ENCODE assay signal across 12 cellular contexts in genomic region chr11:60978546-60979380, GRCh38. TPM values are rescaled to one million over a fixed set of nuclear protein-coding genes. Genes with fewer than 3 reads are reported as not detected.
DNase-seq lines count a peak whose midpoint lies in the region; ATAC-seq and TF ChIP-seq lines count a peak whose summit lies in the region.
"Had no signal": no experiment of that assay in that cellular context is flagged by ENCODE, and none has a peak within 500 bp of the region (broad histone marks: within the 10 kb centered on the region; RNA-seq: fewer than 3 reads in every experiment).

No MANE protein-coding gene starts in this region.

- H3K36me3 Mint-ChIP-seq in activated CD4-positive, alpha-beta T cell treated with anti-CD3 and anti-CD28 coated beads for 36 hours (ENCODE audit: low read depth): peaks cover 89% of the 10 kb centered on the region
- peaks cover 81% of the 10 kb centered on the region for H3K36me3 Mint-ChIP-seq in activated CD4-positive, alpha-beta memory T cell treated with anti-CD3 and anti-CD28 coated beads for 36 hours

- H3K4me3 Mint-ChIP-seq in activated CD4-positive, alpha-beta T cell treated with anti-CD3 and anti-CD28 coated beads for 36 hours: peak overlapping the region; percentile 87
- H3K4me3 Mint-ChIP-seq in activated CD4-positive, alpha-beta memory T cell treated with anti-CD3 and anti-CD28 coated beads for 36 hours: peak overlapping the region; percentile 95

- H3K9me3 Mint-ChIP-seq in activated CD4-positive, alpha-beta T cell treated with anti-CD3 and anti-CD28 coated beads for 36 hours (ENCODE audit: low read depth): no peaks in the 10 kb centered on the region
- H3K9me3 Mint-ChIP-seq in activated CD4-positive, alpha-beta memory T cell treated with anti-CD3 and anti-CD28 coated beads for 36 hours: no peaks in the 10 kb centered on the region

- CTCF ChIA-PET in activated CD4-positive, alpha-beta T cell treated with anti-CD3 and anti-CD28 coated beads for 36 hours (lab: Charles Lee): interaction anchor here (1.1 to 3.1 kb wide), 8 partner anchors 8 to 208 kb away, joined by 3 to 16 read pairs (median 4); partner anchors contain the start of gene CD6
- CTCF ChIA-PET in activated CD4-positive, alpha-beta memory T cell treated with anti-CD3 and anti-CD28 coated beads for 36 hours (lab: Charles Lee): interaction anchor here (1.1 to 1.9 kb wide), 6 partner anchors 10 to 101 kb away, joined by 3 to 6 read pairs (median 4); no protein-coding TSS in a partner anchor

- H3K4me1 Mint-ChIP-seq in activated CD4-positive, alpha-beta T cell treated with anti-CD3 and anti-CD28 coated beads for 36 hours: peaks cover 74% of the 10 kb centered on the region
- peaks cover 71% of the 10 kb centered on the region for H3K4me1 Mint-ChIP-seq in activated CD4-positive, alpha-beta memory T cell treated with anti-CD3 and anti-CD28 coated beads for 36 hours (ENCODE audit: low read depth)

- intact Hi-C loops in activated CD4-positive, alpha-beta T cell treated with anti-CD3 and anti-CD28 coated beads for 36 hours (cut with DNase I, micrococcal nuclease): loop anchor here (2.0 kb wide), 4 partner anchors 14 to 132 kb away; no protein-coding TSS in a partner anchor
- intact Hi-C loops in activated CD4-positive, alpha-beta memory T cell treated with anti-CD3 and anti-CD28 coated beads for 36 hours (cut with micrococcal nuclease): loop anchor here (1.0 to 2.0 kb wide), 3 partner anchors 8 to 64 kb away; partner anchors contain the start of gene TMEM109

- no peak overlapping the region for H3K27ac ChIP-seq in foreskin keratinocyte
- H3K27ac ChIP-seq: pancreas, uterus had no signal

- peak; percentile 61 for ATAC-seq in activated CD4-positive, alpha-beta T cell treated with anti-CD3 and anti-CD28 coated beads for 36 hours
- ATAC-seq in foreskin keratinocyte (peak; percentile 70), HG03039 (IDR thresholded peaks at IDR 0.05; ENCODE audit: unreplicated experiment) (no peak)
- ATAC-seq in stimulated activated naive CD8-positive, alpha-beta T cell treated with anti-CD3 and anti-CD28 coated beads, Interleukin-15, Interleukin-2, amounts not matched to agents 100 U/mL and 50 U/mL, for 24 hours: peak; percentile 92

- H3K27me3 ChIP-seq in foreskin keratinocyte: no peaks in the 10 kb centered on the region
- H3K27me3 ChIP-seq: pancreas, uterus had no signal

- no peaks in the 10 kb centered on the region for H3K27me3 Mint-ChIP-seq in activated CD4-positive, alpha-beta T cell treated with anti-CD3 and anti-CD28 coated beads for 36 hours
- H3K27me3 Mint-ChIP-seq in activated CD4-positive, alpha-beta memory T cell treated with anti-CD3 and anti-CD28 coated beads for 36 hours: no peaks in the 10 kb centered on the region

- POLR2A ChIA-PET in activated CD4-positive, alpha-beta T cell treated with anti-CD3 and anti-CD28 coated beads for 36 hours (lab: Charles Lee): interaction anchor here (0.6 to 1.6 kb wide), 15 partner anchors 9 to 188 kb away, joined by 3 to 25 read pairs (median 4); partner anchors contain the start of genes TMEM109 and TMEM132A
- POLR2A ChIA-PET in activated CD4-positive, alpha-beta memory T cell treated with anti-CD3 and anti-CD28 coated beads for 36 hours (lab: Charles Lee): interaction anchor here (0.5 to 3.6 kb wide), 11 partner anchors 26 to 730 kb away, joined by 3 to 16 read pairs (median 7); no protein-coding TSS in a partner anchor

- no peak for TF ChIP-seq CTCF in foreskin keratinocyte (conservative IDR thresholded peaks at IDR 0.05)

- no peaks in the 10 kb centered on the region for H3K4me1 ChIP-seq in foreskin keratinocyte
- H3K4me1 ChIP-seq: pancreas, uterus had no signal

- peak; percentile 91 for DNase-seq in activated CD4-positive, alpha-beta T cell treated with anti-CD3 and anti-CD28 coated beads for 36 hours
- DNase-seq in activated CD4-positive, alpha-beta T cell treated with anti-CD3 and anti-CD28 coated beads for 1 hour: no peak
- peak; percentile 92 for DNase-seq in activated CD4-positive, alpha-beta memory T cell treated with anti-CD3 and anti-CD28 coated beads for 36 hours
- DNase-seq in foreskin keratinocyte (peak; percentile 76 to 85), GM19240 (ENCODE audit: insufficient read length, low spot score) (no peak), NCI-H82 treated with DMSO at 0.1 percent for 48 hours (lab: John Stamatoyannopoulos, UW; ENCODE audit: unreplicated experiment) (no peak)
- DNase-seq in stimulated activated naive CD8-positive, alpha-beta T cell treated with anti-CD3 and anti-CD28 coated beads, Interleukin-15, Interleukin-2, amounts not matched to agents 100 U/mL and 50 U/mL, for 24 hours: peak; percentile 89
- DNase-seq: foreskin melanocyte, NCI-H524 treated with DMSO at 0.1 percent for 48 hours, pancreas had no signal

- peak overlapping the region; percentile 95 for H3K27ac Mint-ChIP-seq in activated CD4-positive, alpha-beta T cell treated with anti-CD3 and anti-CD28 coated beads for 36 hours
- peak overlapping the region; percentile 99 for H3K27ac Mint-ChIP-seq in activated CD4-positive, alpha-beta memory T cell treated with anti-CD3 and anti-CD28 coated beads for 36 hours

RNA-seq across cellular contexts. Expression of gene CD6, which starts 7.3 kb away (rescaled TPM):
- 100 to 1,000 TPM; 286 to 377 TPM for total RNA-seq in activated CD4-positive, alpha-beta T cell treated with anti-CD3 and anti-CD28 coated beads for 36 hours
- total RNA-seq in activated CD4-positive, alpha-beta memory T cell treated with anti-CD3 and anti-CD28 coated beads for 36 hours: 100 to 1,000 TPM; 271 to 279 TPM
- 0.14 and 0.18 TPM in 2 replicates for total RNA-seq in foreskin keratinocyte
- polyA plus RNA-seq in foreskin keratinocyte: 0.07 and 0.16 TPM in 2 replicates

RNA-seq across cellular contexts. Expression of gene SLC15A3, which starts 26.8 kb away (rescaled TPM):
- 1 to 10 TPM; 7.0 to 9.6 TPM for total RNA-seq in activated CD4-positive, alpha-beta T cell treated with anti-CD3 and anti-CD28 coated beads for 36 hours
- total RNA-seq in activated CD4-positive, alpha-beta memory T cell treated with anti-CD3 and anti-CD28 coated beads for 36 hours: 1 to 10 TPM; 1.3 to 1.8 TPM
- 2.6 and 7.5 TPM in 2 replicates for total RNA-seq in foreskin keratinocyte
- 2.4 and 10.3 TPM in 2 replicates for polyA plus RNA-seq in foreskin keratinocyte

RNA-seq across cellular contexts. Expression of gene TMEM132A, which starts 54.5 kb away (rescaled TPM):
- 1 to 10 TPM; 1.9 to 2.0 TPM for total RNA-seq in activated CD4-positive, alpha-beta T cell treated with anti-CD3 and anti-CD28 coated beads for 36 hours
- total RNA-seq in activated CD4-positive, alpha-beta memory T cell treated with anti-CD3 and anti-CD28 coated beads for 36 hours: 1 to 10 TPM; 3.3 to 5.7 TPM
- total RNA-seq in foreskin keratinocyte: 79.5 and 103 TPM in 2 replicates
- 73.2 and 93.9 TPM in 2 replicates for polyA plus RNA-seq in foreskin keratinocyte

Comparison
In these comparisons a context has a peak if more than half of its experiments do, and no peak if none do; other contexts are left out.
1. DNase-seq: peak in activated CD4-positive, alpha-beta T cell treated with anti-CD3 and anti-CD28 coated beads for 36 hours (single experiment), activated CD4-positive, alpha-beta memory T cell treated with anti-CD3 and anti-CD28 coated beads for 36 hours (single experiment), foreskin keratinocyte (2 of 2) and stimulated activated naive CD8-positive, alpha-beta T cell treated with anti-CD3 and anti-CD28 coated beads, Interleukin-15, Interleukin-2, amounts not matched to agents 100 U/mL and 50 U/mL, for 24 hours (single experiment); none in activated CD4-positive, alpha-beta T cell treated with anti-CD3 and anti-CD28 coated beads for 1 hour (single experiment), GM19240 (single experiment) and NCI-H82 treated with DMSO at 0.1 percent for 48 hours (single experiment).
2. RNA of gene CD6, which starts 7.3 kb away (total RNA-seq): 286 to 377 TPM in activated CD4-positive, alpha-beta T cell treated with anti-CD3 and anti-CD28 coated beads for 36 hours and 271 to 279 TPM in activated CD4-positive, alpha-beta memory T cell treated with anti-CD3 and anti-CD28 coated beads for 36 hours; 0.14 to 0.18 TPM in foreskin keratinocyte; every median in the first group is over 100 times any median in the second.
3. RNA of gene TMEM132A, which starts 54.5 kb away (total RNA-seq): 79.5 to 103 TPM in foreskin keratinocyte; 3.3 to 5.7 TPM in activated CD4-positive, alpha-beta memory T cell treated with anti-CD3 and anti-CD28 coated beads for 36 hours and 1.9 to 2.0 TPM in activated CD4-positive, alpha-beta T cell treated with anti-CD3 and anti-CD28 coated beads for 36 hours; every median in the first group is over 10 times any median in the second.